Comparison of ENCODE assay signal across 18 cellular contexts in the genomic region with DNA sequence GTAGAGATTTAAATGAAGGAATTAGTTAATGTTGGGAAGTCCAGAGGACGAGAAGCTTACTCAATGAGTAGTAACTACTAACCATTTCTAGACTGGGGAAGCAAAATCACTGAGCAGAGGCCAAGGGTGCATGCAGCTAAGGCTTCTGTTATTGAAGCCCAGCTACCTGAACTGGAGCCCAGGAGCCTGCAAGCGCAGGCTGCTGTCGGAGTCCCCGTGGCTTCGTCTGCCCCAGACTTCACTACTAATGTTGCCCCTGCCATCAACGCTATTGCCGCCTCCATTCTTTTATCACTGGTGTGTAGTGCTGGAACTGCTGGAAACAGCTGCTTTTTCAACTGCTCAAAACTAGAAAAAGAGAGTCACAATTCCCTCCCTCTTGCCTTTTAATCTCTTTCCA.
DNase-seq lines count a peak whose midpoint lies in the region; ATAC-seq and TF ChIP-seq lines count a peak whose summit lies in the region.
"Had no signal": no experiment of that assay in that cellular context is flagged by ENCODE, and none has a peak within 500 bp of the region (broad histone marks: within the 10 kb centered on the region; RNA-seq: fewer than 3 reads in every experiment).

No MANE protein-coding gene starts in this region.

- peaks cover 14% of the 10 kb centered on the region for H3K4me1 ChIP-seq in OCI-LY3 (ENCODE audit: low read length)

- no peak overlapping the region; the same call in 1 of the 2 replicates for H3K9ac ChIP-seq in OCI-LY3 (ENCODE audit: low read length)
- H3K9ac ChIP-seq: BLaER1 treated with 17β-estradiol and CSF1 and Interleukin-3, amounts not matched to agents 10 nM and 100 nM had no signal

- no peak for ATAC-seq in HG03175 (IDR thresholded peaks at IDR 0.05; ENCODE audit: unreplicated experiment)
- ATAC-seq: PC-3 had no signal

- no peak for TF ChIP-seq CTCF in OCI-LY3 (IDR thresholded peaks at IDR 0.05; ENCODE audit: low read depth, low read length)
- no peak for TF ChIP-seq CTCF in glutamatergic neuron (IDR thresholded peaks at IDR 0.05; ENCODE audit: partially characterized antibody, unreplicated experiment)
- TF ChIP-seq CTCF in neural crest cell (conservative IDR thresholded peaks at IDR 0.05) = no peak
- no peak for TF ChIP-seq CTCF in foreskin fibroblast (IDR thresholded peaks at IDR 0.05; ENCODE audit: low read depth, low read length)

- peaks cover 16% of the 10 kb centered on the region for H3K36me3 Mint-ChIP-seq in glutamatergic neuron (ENCODE audit: unreplicated experiment)
- H3K36me3 Mint-ChIP-seq in neural crest cell (ENCODE audit: low read depth) = peaks cover 21% of the 10 kb centered on the region
- H3K36me3 Mint-ChIP-seq: IgD-negative memory B cell had no signal

- H3K4me2 ChIP-seq in OCI-LY3 (ENCODE audit: low read length) = peak overlapping the region; percentile 32

- H3K27me3 ChIP-seq in OCI-LY3 (ENCODE audit: low read depth, low read length) = no peaks in the 10 kb centered on the region
- H3K27me3 ChIP-seq: BLaER1 treated with 17β-estradiol and CSF1 and Interleukin-3, amounts not matched to agents 10 nM and 100 nM; SJCRH30 had no signal

- H3K9me3 Mint-ChIP-seq in glutamatergic neuron (ENCODE audit: unreplicated experiment) = peaks cover 10% of the 10 kb centered on the region
- H3K9me3 Mint-ChIP-seq in neural crest cell = peaks cover 20% of the 10 kb centered on the region

- H3K4me1 Mint-ChIP-seq in glutamatergic neuron (ENCODE audit: low read depth, unreplicated experiment) = peaks cover 3% of the 10 kb centered on the region
- peaks cover 41% of the 10 kb centered on the region for H3K4me1 Mint-ChIP-seq in neural crest cell

- H2AFZ ChIP-seq in OCI-LY3 (ENCODE audit: low read depth, low read length) = peak overlapping the region; percentile 51

- no peak overlapping the region for H3K4me3 ChIP-seq in OCI-LY3 (ENCODE audit: low read length)
- no peak overlapping the region for H3K4me3 ChIP-seq in foreskin fibroblast (ENCODE audit: low read depth in 1 of 2, low read length in 2 of 2)
- H3K4me3 ChIP-seq: BLaER1 treated with 17β-estradiol and CSF1 and Interleukin-3, amounts not matched to agents 10 nM and 100 nM; SJCRH30 had no signal

- H4K20me1 ChIP-seq in OCI-LY3 (ENCODE audit: insufficient read depth, low read length) = no peaks in the 10 kb centered on the region
- H4K20me1 ChIP-seq: BLaER1 treated with 17β-estradiol and CSF1 and Interleukin-3, amounts not matched to agents 10 nM and 100 nM had no signal

- H3K79me2 ChIP-seq in OCI-LY3 (ENCODE audit: low read length) = no peaks in the 10 kb centered on the region

- H3K4me3 Mint-ChIP-seq in glutamatergic neuron (ENCODE audit: unreplicated experiment) (peak overlapping the region; percentile 23), neural crest cell (peak overlapping the region; percentile 4)
- H3K4me3 Mint-ChIP-seq: CD8-positive, alpha-beta memory T cell; IgD-negative memory B cell had no signal

- peaks cover 8% of the 10 kb centered on the region for H3K27me3 Mint-ChIP-seq in glutamatergic neuron (ENCODE audit: unreplicated experiment)
- no peaks in the 10 kb centered on the region for H3K27me3 Mint-ChIP-seq in neural crest cell (ENCODE audit: low read depth)
- H3K27me3 Mint-ChIP-seq: CD8-positive, alpha-beta memory T cell; IgD-negative memory B cell had no signal

- DNase-seq in ELF-1 (ENCODE audit: low read depth, low spot score) = peak; percentile 41
- DNase-seq in glutamatergic neuron = no peak
- DNase-seq in neural crest cell (ENCODE audit: low read depth, low spot score) = no peak
- DNase-seq in kidney tubule cell (ENCODE audit: low spot score) = no peak
- DNase-seq in foreskin fibroblast = no peak
- no peak for DNase-seq in NCI-H2227 treated with DMSO at 0.1 percent for 48 hours (lab: John Stamatoyannopoulos, UW)
- DNase-seq: 8988T; CD8-positive, alpha-beta memory T cell; DMS79 treated with DMSO at 0.1 percent for 48 hours; NCI-H187 treated with DMSO at 0.1 percent for 48 hours; NCI-H446 treated with DMSO at 0.1 percent for 48 hours; NK-92 treated with Interleukin-12 subunit alpha and Interleukin-12 subunit beta, amount 100 ng/mL, for 24 hours; PC-3; SJCRH30 had no signal

- H3K27ac Mint-ChIP-seq in glutamatergic neuron (ENCODE audit: unreplicated experiment) (no peak overlapping the region), neural crest cell (ENCODE audit: unreplicated experiment) (no peak overlapping the region)
- H3K27ac Mint-ChIP-seq: CD8-positive, alpha-beta memory T cell; IgD-negative memory B cell had no signal

- H3K9me3 ChIP-seq in OCI-LY3 (ENCODE audit: insufficient read depth, low read length) = peaks cover 12% of the 10 kb centered on the region

- peaks cover 5% of the 10 kb centered on the region for H3K36me3 ChIP-seq in OCI-LY3 (replicated peaks; ENCODE audit: low read depth, low read length)
- H3K36me3 ChIP-seq: BLaER1 treated with 17β-estradiol and CSF1 and Interleukin-3, amounts not matched to agents 10 nM and 100 nM; SJCRH30 had no signal

- peak overlapping the region; percentile 60 for H3K27ac ChIP-seq in OCI-LY3 (ENCODE audit: low read length)
- H3K27ac ChIP-seq: SJCRH30 had no signal
